8 cellular contexts compared by ENCODE assay signal in the genomic region with DNA sequence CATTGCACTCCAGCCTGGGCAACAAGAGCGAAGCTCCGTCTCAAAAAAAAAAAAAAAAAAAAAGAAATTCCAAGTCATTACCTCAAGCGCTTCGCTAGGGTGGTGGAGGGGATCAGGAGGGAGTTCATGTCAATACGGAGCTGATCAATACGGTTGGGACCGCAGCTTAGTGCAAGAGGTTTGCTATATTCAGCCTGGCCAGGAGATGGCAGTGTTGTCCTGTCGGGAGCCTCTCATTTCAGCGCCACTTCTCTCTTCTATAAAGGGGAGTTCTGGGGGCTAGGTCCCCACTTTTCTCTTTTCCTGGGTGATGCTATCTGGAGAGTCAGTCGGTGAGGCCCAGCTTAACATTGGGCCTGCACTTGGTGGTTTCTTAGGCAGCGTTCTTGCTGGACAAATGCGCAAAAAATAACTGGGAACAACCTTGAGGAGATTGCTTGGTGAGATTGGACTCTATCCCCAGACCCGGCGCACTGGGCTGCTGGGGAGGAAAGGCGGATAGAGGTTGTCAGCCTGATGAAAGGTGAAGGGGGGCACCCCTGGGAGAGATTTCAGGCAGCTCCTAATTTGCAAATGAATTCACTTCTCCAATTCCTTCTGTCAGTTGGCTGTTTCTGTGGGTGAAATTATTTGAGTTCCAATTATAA. TPM values are rescaled to one million over a fixed set of nuclear protein-coding genes. Genes with fewer than 3 reads are reported as not detected.
A peak's percentile ranks its signal among the peaks of the same experiment; 100 is the strongest.
DNase-seq lines count a peak whose midpoint lies in the region; ATAC-seq and TF ChIP-seq lines count a peak whose summit lies in the region.

No MANE protein-coding gene starts in this region.

- peaks cover 19% of the 10 kb centered on the region for H3F3A ChIP-seq in MM.1S (ENCODE audit: insufficient read depth, low read length)

- TF ChIP-seq CTCF in MM.1S (IDR thresholded peaks at IDR 0.05; ENCODE audit: low read length) = peak; percentile 95

- H2AFZ ChIP-seq in MM.1S (ENCODE audit: low read length) = 0 out of 2 replicates have a peak overlapping the region, but pooled peaks have one; percentile 8

- no peak overlapping the region for H3K27ac ChIP-seq in MM.1S (ENCODE audit: low read length)

- no peaks in the 10 kb centered on the region for H4K20me1 ChIP-seq in MM.1S (ENCODE audit: insufficient read depth, low read length)

- H3K4me2 ChIP-seq in MM.1S (ENCODE audit: low read depth, low read length) = peak overlapping the region; percentile 11; the same call in 1 of the 2 replicates

- H3K36me3 Mint-ChIP-seq in T-helper 17 cell (ENCODE audit: low read depth) = no peaks in the 10 kb centered on the region

- no peak overlapping the region for H3K9ac ChIP-seq in MM.1S (ENCODE audit: low read length)

- H3K27me3 Mint-ChIP-seq in T-helper 17 cell = peaks cover 55% of the 10 kb centered on the region

- H3K9me2 ChIP-seq in MM.1S (replicated peaks; ENCODE audit: insufficient read depth, low read length) = no peaks in the 10 kb centered on the region

- ATAC-seq in T-helper 17 cell (peak; percentile 82), GM21423 (IDR thresholded peaks at IDR 0.05; ENCODE audit: unreplicated experiment) (no peak)

- H3K79me2 ChIP-seq in MM.1S (ENCODE audit: low read length) = no peaks in the 10 kb centered on the region

- H3K4me3 ChIP-seq in MM.1S (ENCODE audit: low read length) = no peak overlapping the region

- no peak overlapping the region for H3K4me3 Mint-ChIP-seq in T-helper 17 cell

- H3K9me3 ChIP-seq in MM.1S (replicated peaks; ENCODE audit: insufficient read depth, low read length) (no peaks in the 10 kb centered on the region), T-helper 17 cell (ENCODE audit: control insufficient read depth, low read length, poor library complexity, severe bottlenecking) (no peaks in the 10 kb centered on the region)

- peak overlapping the region; percentile 21 for H3K27ac Mint-ChIP-seq in T-helper 17 cell

- H3K36me3 ChIP-seq in MM.1S (replicated peaks; ENCODE audit: insufficient read depth, low read length) = no peaks in the 10 kb centered on the region

- peak; percentile 5 for DNase-seq in NK-92 treated with Interleukin-12 subunit alpha and Interleukin-12 subunit beta, amount 100 ng/mL, for 24 hours (lab: John Stamatoyannopoulos, UW)
- DNase-seq in NK-92 (lab: John Stamatoyannopoulos, UW; ENCODE audit: unreplicated experiment) = no peak
- peak; percentile 68 for DNase-seq in MM.1S
- peak; percentile 53 to 70 (median 55) for DNase-seq in T-helper 17 cell
- peak in 41 of 56 donors; percentile 2 to 71 (median 24) for DNase-seq in amygdala (lab: John Stamatoyannopoulos, UW)
- peak in 38 of 51 donors; percentile 2 to 67 (median 24) for DNase-seq in hypothalamus (lab: John Stamatoyannopoulos, UW)
- DNase-seq in stimulated activated CD4-positive, alpha-beta T cell treated with anti-CD3 and anti-CD28 coated beads, Interleukin-12 subunit alpha, Interleukin-12 subunit beta, amount 100 ng/mL, for 24 hours (ENCODE audit: low read depth in 2 of 2) = peak; percentile 48 to 59

- peaks cover 24% of the 10 kb centered on the region for H3K4me1 ChIP-seq in MM.1S (ENCODE audit: low read length)

- H3K27me3 ChIP-seq in MM.1S (replicated peaks; ENCODE audit: insufficient read depth, low read length) = no peaks in the 10 kb centered on the region

- H3K4me1 Mint-ChIP-seq in T-helper 17 cell = peaks cover 21% of the 10 kb centered on the region

RNA-seq across cellular contexts. Expression of a gene that starts 40.4 kb away (rescaled TPM):
- total RNA-seq in T-helper 17 cell = 10 to 100 TPM; 29.0 to 31.5 TPM
